1 cellular context compared by ENCODE assay signal in genomic region chr2:98702127-98702802, GRCh38.
TF ChIP-seq lines count a peak whose summit lies in the region.

No MANE protein-coding gene starts in this region.

TF ChIP-seq in HepG2, 621 proteins besides CTCF, POLR2A, EP300 and RAD21 (continued from another document and continues in another):
- TF ChIP-seq ZNF318 (CRISPR knock-in tag; IDR thresholded peaks at IDR 0.05) (0 out of 2 replicates have a peak, but pooled peaks have one; percentile 37), ADNP (CRISPR knock-in tag; IDR thresholded peaks at IDR 0.05) (0 out of 2 replicates have a peak, but pooled peaks have one; percentile 12), ZNF614 (CRISPR knock-in tag; IDR thresholded peaks at IDR 0.05; ENCODE audit: borderline replicate concordance) (peak; percentile 89; the same call in 1 of the 2 replicates), MTF2 (CRISPR knock-in tag; IDR thresholded peaks at IDR 0.05; ENCODE audit: borderline replicate concordance) (0 out of 2 replicates have a peak, but pooled peaks have one; percentile 55), ZNF333 (CRISPR knock-in tag; IDR thresholded peaks at IDR 0.05; ENCODE audit: borderline replicate concordance) (no peak), ZNF10 (CRISPR knock-in tag; IDR thresholded peaks at IDR 0.05; ENCODE audit: borderline replicate concordance, low read depth) (no peak), FOXJ3 (CRISPR knock-in tag; IDR thresholded peaks at IDR 0.05; ENCODE audit: borderline replicate concordance) (no peak; the same call in 1 of the 2 replicates), ZHX1 (CRISPR knock-in tag; IDR thresholded peaks at IDR 0.05; ENCODE audit: low read depth) (0 out of 2 replicates have a peak, but pooled peaks have one; percentile 58), AFF4 (CRISPR knock-in tag; IDR thresholded peaks at IDR 0.05) (0 out of 2 replicates have a peak, but pooled peaks have one; percentile 69), RFXANK (CRISPR knock-in tag; IDR thresholded peaks at IDR 0.05) (0 out of 2 replicates have a peak, but pooled peaks have one; percentile 31), ZNF274 (CRISPR knock-in tag; IDR thresholded peaks at IDR 0.05) (peak; percentile 80; the same call in 1 of the 2 replicates), MAFF (IDR thresholded peaks at IDR 0.05; ENCODE audit: low read depth, low read length) (no peak), XBP1 (CRISPR knock-in tag; IDR thresholded peaks at IDR 0.05) (no peak), ATF4 (CRISPR knock-in tag; IDR thresholded peaks at IDR 0.05) (no peak; a peak in 1 of 4 replicates), ZNF432 (CRISPR knock-in tag; IDR thresholded peaks at IDR 0.05; ENCODE audit: borderline replicate concordance) (no peak), ZNF569 (CRISPR knock-in tag; IDR thresholded peaks at IDR 0.05; ENCODE audit: borderline replicate concordance) (no peak), ISL2 (CRISPR knock-in tag; IDR thresholded peaks at IDR 0.05) (peak; percentile 77), ZFP36L1 (CRISPR knock-in tag; IDR thresholded peaks at IDR 0.05) (peak; percentile 57; the same call in 1 of the 2 replicates), ZNF414 (CRISPR knock-in tag; IDR thresholded peaks at IDR 0.05) (peak; percentile 91; the same call in 1 of the 2 replicates), BORCS8-MEF2B (CRISPR knock-in tag; IDR thresholded peaks at IDR 0.05) (peak; percentile 87), REXO4 (CRISPR knock-in tag; IDR thresholded peaks at IDR 0.05; ENCODE audit: borderline replicate concordance) (no peak), IRF9 (CRISPR knock-in tag; IDR thresholded peaks at IDR 0.05; ENCODE audit: borderline replicate concordance) (peak; percentile 61; the same call in 1 of the 2 replicates), NFKB2 (CRISPR knock-in tag; IDR thresholded peaks at IDR 0.05; ENCODE audit: borderline replicate concordance) (peak; percentile 90; the same call in 1 of the 2 replicates), ZFY (CRISPR knock-in tag; IDR thresholded peaks at IDR 0.05) (peak; percentile 91), ZNF781 (CRISPR knock-in tag; IDR thresholded peaks at IDR 0.05; ENCODE audit: borderline replicate concordance, not compliant biosample characterization) (peak; percentile 93), MED13 (CRISPR knock-in tag; IDR thresholded peaks at IDR 0.05) (no peak), YEATS4 (CRISPR knock-in tag; IDR thresholded peaks at IDR 0.05; ENCODE audit: borderline replicate concordance) (peak; percentile 90), ZNF878 (CRISPR knock-in tag; IDR thresholded peaks at IDR 0.05) (peak; percentile 65; the same call in 1 of the 2 replicates), ZKSCAN1 (IDR thresholded peaks at IDR 0.05; ENCODE audit: low read length) (peak; percentile 47; the same call in 1 of the 2 replicates), U2AF1 (optimal IDR thresholded peaks at IDR 0.05; ENCODE audit: low read depth, low read length) (no peak), REST (IDR thresholded peaks at IDR 0.05; ENCODE audit: borderline replicate concordance in 1 of 2, low read depth in 1 of 2, low read length in 2 of 2) (peak in 1 of 2 experiments; percentile 55; a peak in 1 of 4 replicates)
